ENCODE assay signal across 13 cellular contexts in the genomic region with DNA sequence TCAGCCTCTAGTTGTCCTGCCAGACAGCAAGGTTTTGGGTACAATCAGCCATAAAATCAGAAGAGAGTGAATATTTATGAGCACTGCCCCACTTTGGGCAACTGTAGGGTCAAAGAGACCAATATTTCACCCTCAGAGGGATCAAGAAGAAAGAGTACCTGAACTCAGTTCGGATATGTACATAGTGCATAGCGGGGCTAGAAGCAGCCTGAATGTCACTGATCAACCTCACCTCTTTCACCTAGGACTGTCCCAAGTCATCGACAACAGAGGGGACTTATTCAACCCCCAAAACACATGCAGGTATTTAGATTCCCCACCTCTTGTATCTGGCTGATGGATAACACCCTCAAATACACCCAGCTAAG.
DNase-seq lines count a peak whose midpoint lies in the region; ATAC-seq lines count a peak whose summit lies in the region.
"Had no signal": no experiment of that assay in that cellular context is flagged by ENCODE, and none has a peak within 500 bp of the region (broad histone marks: within the 10 kb centered on the region; RNA-seq: fewer than 3 reads in every experiment).

No MANE protein-coding gene starts in this region.

- peaks cover 58% of the 10 kb centered on the region for H3K4me1 Mint-ChIP-seq in activated T-cell treated with anti-CD3 and anti-CD28 coated beads, Interleukin-2, amount 50 U/mL, for 24 hours (ENCODE audit: low read depth)
- H3K4me1 Mint-ChIP-seq in activated T-helper 1 cell treated with anti-CD3 and anti-CD28 coated beads, Interleukin-12 subunit alpha, Interleukin-12 subunit beta, Interleukin-2, Interleukin-4 antibody, amounts not matched to agents 30 ng/mL and 10 ng/mL and 1 ng/mL, durations not matched to agents 14 hours and 24 hours and 36 hours (ENCODE audit: low read depth), result peaks cover 66% of the 10 kb centered on the region
- peaks cover 49% of the 10 kb centered on the region for H3K4me1 Mint-ChIP-seq in stimulated activated effector memory CD8-positive, alpha-beta T cell treated with anti-CD3 and anti-CD28 coated beads, Interleukin-12 subunit alpha, Interleukin-12 subunit beta, amount 100 ng/mL, for 72 hours

- H3K27ac Mint-ChIP-seq in activated T-cell treated with anti-CD3 and anti-CD28 coated beads, Interleukin-2, amount 50 U/mL, for 24 hours, result peak overlapping the region; percentile 98
- peak overlapping the region; percentile 97 for H3K27ac Mint-ChIP-seq in activated T-helper 1 cell treated with anti-CD3 and anti-CD28 coated beads, Interleukin-12 subunit alpha, Interleukin-12 subunit beta, Interleukin-2, Interleukin-4 antibody, amounts not matched to agents 30 ng/mL and 10 ng/mL and 1 ng/mL, durations not matched to agents 14 hours and 24 hours and 36 hours
- H3K27ac Mint-ChIP-seq in stimulated activated effector memory CD8-positive, alpha-beta T cell treated with anti-CD3 and anti-CD28 coated beads, Interleukin-12 subunit alpha, Interleukin-12 subunit beta, amount 100 ng/mL, for 72 hours, result peak overlapping the region; percentile 95

- no peaks in the 10 kb centered on the region for H3K36me3 ChIP-seq in H7 (replicated peaks; ENCODE audit: control insufficient read depth, insufficient read depth, low read length)
- H3K36me3 ChIP-seq: gastrocnemius medialis had no signal

- H3K36me3 Mint-ChIP-seq in activated T-cell treated with anti-CD3 and anti-CD28 coated beads, Interleukin-2, amount 50 U/mL, for 24 hours (ENCODE audit: low read depth), result peaks cover 8% of the 10 kb centered on the region
- H3K36me3 Mint-ChIP-seq in activated T-helper 1 cell treated with anti-CD3 and anti-CD28 coated beads, Interleukin-12 subunit alpha, Interleukin-12 subunit beta, Interleukin-2, Interleukin-4 antibody, amounts not matched to agents 30 ng/mL and 10 ng/mL and 1 ng/mL, durations not matched to agents 14 hours and 24 hours and 36 hours (ENCODE audit: low read depth), result peaks cover 13% of the 10 kb centered on the region
- peaks cover 7% of the 10 kb centered on the region for H3K36me3 Mint-ChIP-seq in stimulated activated effector memory CD8-positive, alpha-beta T cell treated with anti-CD3 and anti-CD28 coated beads, Interleukin-12 subunit alpha, Interleukin-12 subunit beta, amount 100 ng/mL, for 72 hours

- peak overlapping the region; percentile 67 for H3K4me3 Mint-ChIP-seq in activated T-cell treated with anti-CD3 and anti-CD28 coated beads, Interleukin-2, amount 50 U/mL, for 24 hours
- peak overlapping the region; percentile 74 for H3K4me3 Mint-ChIP-seq in activated T-helper 1 cell treated with anti-CD3 and anti-CD28 coated beads, Interleukin-12 subunit alpha, Interleukin-12 subunit beta, Interleukin-2, Interleukin-4 antibody, amounts not matched to agents 30 ng/mL and 10 ng/mL and 1 ng/mL, durations not matched to agents 14 hours and 24 hours and 36 hours
- H3K4me3 Mint-ChIP-seq in stimulated activated effector memory CD8-positive, alpha-beta T cell treated with anti-CD3 and anti-CD28 coated beads, Interleukin-12 subunit alpha, Interleukin-12 subunit beta, amount 100 ng/mL, for 72 hours, result peak overlapping the region; percentile 69
- H3K4me3 Mint-ChIP-seq: natural killer cell treated with Interleukin-12 subunit alpha and Interleukin-12 subunit beta and Interleukin-15 and Interleukin-18, amount 100 ng/mL, for 72 hours had no signal

- H3K9me3 Mint-ChIP-seq in activated T-cell treated with anti-CD3 and anti-CD28 coated beads, Interleukin-2, amount 50 U/mL, for 24 hours, result peaks cover 16% of the 10 kb centered on the region
- peaks cover 19% of the 10 kb centered on the region for H3K9me3 Mint-ChIP-seq in activated T-helper 1 cell treated with anti-CD3 and anti-CD28 coated beads, Interleukin-12 subunit alpha, Interleukin-12 subunit beta, Interleukin-2, Interleukin-4 antibody, amounts not matched to agents 30 ng/mL and 10 ng/mL and 1 ng/mL, durations not matched to agents 14 hours and 24 hours and 36 hours
- peaks cover 11% of the 10 kb centered on the region for H3K9me3 Mint-ChIP-seq in stimulated activated effector memory CD8-positive, alpha-beta T cell treated with anti-CD3 and anti-CD28 coated beads, Interleukin-12 subunit alpha, Interleukin-12 subunit beta, amount 100 ng/mL, for 72 hours

- peak; percentile 25 for ATAC-seq in HG02759 (IDR thresholded peaks at IDR 0.05; ENCODE audit: unreplicated experiment)
- peak; percentile 53 for ATAC-seq in stimulated activated effector memory CD8-positive, alpha-beta T cell treated with anti-CD3 and anti-CD28 coated beads, Interleukin-12 subunit alpha, Interleukin-12 subunit beta, amount 100 ng/mL, for 72 hours
- ATAC-seq: gastrocnemius medialis had no signal

- H3K4me3 ChIP-seq in H7 (ENCODE audit: insufficient read depth, low read depth, low read length), result no peak overlapping the region
- H3K4me3 ChIP-seq: gastrocnemius medialis had no signal

- intact Hi-C loops in activated T-helper 1 cell treated with anti-CD3 and anti-CD28 coated beads, Interleukin-12 subunit alpha, Interleukin-12 subunit beta, Interleukin-2, Interleukin-4 antibody, amounts not matched to agents 30 ng/mL and 10 ng/mL and 1 ng/mL, durations not matched to agents 14 hours and 24 hours and 36 hours (cut with micrococcal nuclease), result loop anchor here (1.0 to 10.0 kb wide), 13 partner anchors 14 to 917 kb away; a partner anchor contains a TSS

- DNase-seq in activated T-cell treated with anti-CD3 and anti-CD28 coated beads, Interleukin-2, amount 50 U/mL, for 24 hours, result no peak
- no peak for DNase-seq in activated T-cell treated with anti-CD3 and anti-CD28 coated beads, Interleukin-2, amount 50 U/mL, for 1 hour
- DNase-seq in activated T-helper 1 cell treated with anti-CD3 and anti-CD28 coated beads, Interleukin-12 subunit alpha, Interleukin-12 subunit beta, Interleukin-2, Interleukin-4 antibody, amounts not matched to agents 30 ng/mL and 10 ng/mL and 1 ng/mL, durations not matched to agents 14 hours and 24 hours and 36 hours (ENCODE audit: low spot score), result no peak
- DNase-seq in stimulated activated effector memory CD8-positive, alpha-beta T cell treated with anti-CD3 and anti-CD28 coated beads, Interleukin-12 subunit alpha, Interleukin-12 subunit beta, amount 100 ng/mL, for 72 hours (ENCODE audit: low spot score in 2 of 2), result peak in 1 of 2 donors; percentile 53
- DNase-seq in stimulated activated naive CD4-positive, alpha-beta T cell (lab: John Stamatoyannopoulos, UW), result no peak
- DNase-seq in NCI-H1694 treated with DMSO at 0.1 percent for 48 hours (lab: John Stamatoyannopoulos, UW), result no peak
- no peak for DNase-seq in H7
- DNase-seq: DMS79 treated with DMSO at 0.1 percent for 48 hours, gastrocnemius medialis, NCI-H1436 treated with DMSO at 0.1 percent for 48 hours, small intestine had no signal

- H3K27me3 ChIP-seq in H7 (ENCODE audit: control insufficient read depth, insufficient read depth, low read length), result no peaks in the 10 kb centered on the region
- H3K27me3 ChIP-seq: gastrocnemius medialis had no signal

- no peaks in the 10 kb centered on the region for H3K27me3 Mint-ChIP-seq in activated T-cell treated with anti-CD3 and anti-CD28 coated beads, Interleukin-2, amount 50 U/mL, for 24 hours
- no peaks in the 10 kb centered on the region for H3K27me3 Mint-ChIP-seq in activated T-helper 1 cell treated with anti-CD3 and anti-CD28 coated beads, Interleukin-12 subunit alpha, Interleukin-12 subunit beta, Interleukin-2, Interleukin-4 antibody, amounts not matched to agents 30 ng/mL and 10 ng/mL and 1 ng/mL, durations not matched to agents 14 hours and 24 hours and 36 hours (ENCODE audit: insufficient read depth)
